In the genomic region with DNA sequence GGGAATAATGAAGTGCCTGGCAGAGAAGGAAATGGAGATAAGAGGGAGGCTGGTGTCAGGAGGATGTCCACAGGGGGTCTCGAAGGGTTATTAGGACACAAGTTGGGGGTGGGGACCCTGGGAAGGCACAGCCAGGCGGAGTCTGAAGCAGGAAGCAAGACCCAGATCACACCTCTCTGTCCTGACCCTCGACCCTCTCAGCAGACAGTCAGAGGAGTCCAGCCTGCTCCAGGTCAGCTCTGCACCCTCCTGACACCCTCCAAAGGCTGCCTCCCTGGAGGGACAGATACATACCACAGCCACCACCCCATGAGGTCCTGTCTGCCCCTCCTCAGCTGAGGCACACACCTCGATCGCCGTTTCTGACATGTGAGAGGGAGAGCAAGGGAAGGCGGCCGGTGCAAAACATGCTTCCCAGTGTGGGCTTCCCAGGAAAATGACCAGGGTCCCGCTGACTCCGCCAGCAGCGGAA, we compare ENCODE assay signal across 14 cellular contexts. TPM values are rescaled to one million over a fixed set of nuclear protein-coding genes. Genes with fewer than 3 reads are reported as not detected.
DNase-seq lines count a peak whose midpoint lies in the region; ATAC-seq and TF ChIP-seq lines count a peak whose summit lies in the region.
"Had no signal": no experiment of that assay in that cellular context is flagged by ENCODE, and none has a peak within 500 bp of the region (broad histone marks: within the 10 kb centered on the region; RNA-seq: fewer than 3 reads in every experiment).

No MANE protein-coding gene starts in this region.

- intact Hi-C loops in esophagus muscularis mucosa (cut with DNase I), result no loop called here

- peak overlapping the region; percentile 99 for H3K27ac Mint-ChIP-seq in activated T-helper 17 cell treated with anti-CD3 and anti-CD28 coated beads, Interleukin-2, amount 50 U/mL, for 72 hours

- peak; percentile 45 for DNase-seq in activated T-cell treated with anti-CD3 and anti-CD28 coated beads, Interleukin-2, amount 50 U/mL, for 1 hour
- DNase-seq in activated T-cell treated with anti-CD3 and anti-CD28 coated beads for 4 hours (no peak), iPS-NIHi7 (ENCODE audit: extremely low spot score) (peak; percentile 41), suprapubic skin (ENCODE audit: low spot score in 2 of 2) (no peak), esophagus muscularis mucosa (ENCODE audit: extremely low spot score) (no peak), NCI-H524 treated with DMSO at 0.1 percent for 48 hours (lab: John Stamatoyannopoulos, UW) (no peak)
- DNase-seq: MM.1S, NCI-H2227 treated with DMSO at 0.1 percent for 48 hours, thyroid gland had no signal

- peaks cover 52% of the 10 kb centered on the region for H3K4me1 Mint-ChIP-seq in activated T-helper 17 cell treated with anti-CD3 and anti-CD28 coated beads, Interleukin-2, amount 50 U/mL, for 72 hours

- H3K36me3 ChIP-seq in suprapubic skin, result no peaks in the 10 kb centered on the region
- no peaks in the 10 kb centered on the region for H3K36me3 ChIP-seq in esophagus muscularis mucosa
- H3K36me3 ChIP-seq: thyroid gland had no signal

- no peak for ATAC-seq in activated T-helper 17 cell treated with anti-CD3 and anti-CD28 coated beads, Interleukin-2, amount 50 U/mL, for 72 hours (replicated peaks)
- ATAC-seq in HG03108 (IDR thresholded peaks at IDR 0.05; ENCODE audit: unreplicated experiment), result no peak
- ATAC-seq: Panc1 had no signal

- TF ChIP-seq CTCF in suprapubic skin (IDR thresholded peaks at IDR 0.05) (no peak), esophagus muscularis mucosa (IDR thresholded peaks at IDR 0.05) (no peak)

- peak overlapping the region; percentile 96 for H3K4me3 Mint-ChIP-seq in activated T-helper 17 cell treated with anti-CD3 and anti-CD28 coated beads, Interleukin-2, amount 50 U/mL, for 72 hours

- TF ChIP-seq EP300 in suprapubic skin (IDR thresholded peaks at IDR 0.05) (no peak), esophagus muscularis mucosa (IDR thresholded peaks at IDR 0.05) (no peak)

- H3K9me3 ChIP-seq in suprapubic skin (no peaks in the 10 kb centered on the region), esophagus muscularis mucosa (no peaks in the 10 kb centered on the region)
- H3K9me3 ChIP-seq: thyroid gland had no signal

- 15% methylated on average over 8 of the region's 11 CpGs for WGBS in suprapubic skin
- WGBS in esophagus muscularis mucosa, result 60% methylated on average over 11 of the region's 11 CpGs

- H3K4me1 ChIP-seq in suprapubic skin, result peaks cover 87% of the 10 kb centered on the region
- H3K4me1 ChIP-seq in esophagus muscularis mucosa, result peaks cover 0 to 7% (median 2%) of the 10 kb centered on the region in 4 donors

- H3K27me3 Mint-ChIP-seq in activated T-helper 17 cell treated with anti-CD3 and anti-CD28 coated beads, Interleukin-2, amount 50 U/mL, for 72 hours, result no peaks in the 10 kb centered on the region

- H3K27me3 ChIP-seq in suprapubic skin (peaks cover 12% of the 10 kb centered on the region), esophagus muscularis mucosa (peaks cover 0 to 82% (median 14%) of the 10 kb centered on the region in 4 donors)
- H3K27me3 ChIP-seq: thyroid gland had no signal

- H3K4me3 ChIP-seq in suprapubic skin (peak overlapping the region; percentile 33), esophagus muscularis mucosa (no peak overlapping the region)
- H3K4me3 ChIP-seq: coronary artery, lung, thyroid gland had no signal

- H3K36me3 Mint-ChIP-seq in activated T-helper 17 cell treated with anti-CD3 and anti-CD28 coated beads, Interleukin-2, amount 50 U/mL, for 72 hours (ENCODE audit: low read depth), result peaks cover 100% of the 10 kb centered on the region

- H3K9me3 Mint-ChIP-seq in activated T-helper 17 cell treated with anti-CD3 and anti-CD28 coated beads, Interleukin-2, amount 50 U/mL, for 72 hours, result no peaks in the 10 kb centered on the region

- no peak for TF ChIP-seq POLR2A in suprapubic skin (IDR thresholded peaks at IDR 0.05)
- no peak for TF ChIP-seq POLR2A in esophagus muscularis mucosa (IDR thresholded peaks at IDR 0.05; ENCODE audit: low read depth)

- H3K27ac ChIP-seq in suprapubic skin (peak overlapping the region; percentile 91), esophagus muscularis mucosa (replicated peaks in 1 of 4) (no peak overlapping the region)
- H3K27ac ChIP-seq: coronary artery, thyroid gland had no signal

RNA-seq across cellular contexts. Expression of gene BCL11B, which starts 9.0 kb away (rescaled TPM):
- total RNA-seq in activated T-helper 17 cell treated with anti-CD3 and anti-CD28 coated beads, Interleukin-2, amount 50 U/mL, for 72 hours, result 10 to 100 TPM; 51.4 to 52.9 TPM
- 10 to 100 TPM; 35.9 to 53.8 (median 47.5) TPM for total RNA-seq in suprapubic skin
- total RNA-seq in esophagus muscularis mucosa, result under 1 TPM; 0.34 to 0.65 (median 0.46) TPM

Comparison
In these comparisons a context has a peak if more than half of its experiments do, and no peak if none do; other contexts are left out.
1. DNase-seq: peak in activated T-cell treated with anti-CD3 and anti-CD28 coated beads, Interleukin-2, amount 50 U/mL, for 1 hour (single experiment) and iPS-NIHi7 (single experiment); none in activated T-cell treated with anti-CD3 and anti-CD28 coated beads for 4 hours (single experiment), suprapubic skin (0 of 2), esophagus muscularis mucosa (single experiment) and NCI-H524 treated with DMSO at 0.1 percent for 48 hours (single experiment).
2. RNA of gene BCL11B, which starts 9.0 kb away (total RNA-seq): 35.9 to 53.8 TPM in suprapubic skin and 51.4 to 52.9 TPM in activated T-helper 17 cell treated with anti-CD3 and anti-CD28 coated beads, Interleukin-2, amount 50 U/mL, for 72 hours; 0.34 to 0.65 TPM in esophagus muscularis mucosa; every median in the first group is over 10 times any median in the second.